ENCODE assay signal across 1 cellular context in genomic region chr16:69111216-69111615, GRCh38.
TF ChIP-seq lines count a peak whose summit lies in the region.

No MANE protein-coding gene starts in this region.

TF ChIP-seq in GM23338, 12 proteins besides CTCF, POLR2A, EP300 and RAD21:
- TF ChIP-seq ZNF462 (CRISPR knock-in tag; IDR thresholded peaks at IDR 0.05) = no peak
